ENCODE assay signal across 1 cellular context in genomic region chr2:3678212-3678611, GRCh38.
TF ChIP-seq lines count a peak whose summit lies in the region.

No MANE protein-coding gene starts in this region.

TF ChIP-seq in HepG2, 621 proteins besides CTCF, POLR2A, EP300 and RAD21:
- TF ChIP-seq ZNF660 (CRISPR knock-in tag; IDR thresholded peaks at IDR 0.05; ENCODE audit: borderline replicate concordance, low read depth) (no peak), ZNF24 (IDR thresholded peaks at IDR 0.05) (no peak), GPBP1L1 (CRISPR knock-in tag; IDR thresholded peaks at IDR 0.05) (no peak), MLXIP (CRISPR knock-in tag; IDR thresholded peaks at IDR 0.05; ENCODE audit: borderline replicate concordance) (no peak), NFAT5 (CRISPR knock-in tag; IDR thresholded peaks at IDR 0.05) (no peak), ZFX (CRISPR knock-in tag; IDR thresholded peaks at IDR 0.05; ENCODE audit: low read depth) (no peak), SMAD9 (CRISPR knock-in tag; IDR thresholded peaks at IDR 0.05) (no peak), BCLAF1 (IDR thresholded peaks at IDR 0.05) (no peak), PITX1 (CRISPR knock-in tag; IDR thresholded peaks at IDR 0.05) (no peak), ZNF710 (CRISPR knock-in tag; IDR thresholded peaks at IDR 0.05; ENCODE audit: borderline replicate concordance) (no peak), ESRRA (CRISPR knock-in tag; IDR thresholded peaks at IDR 0.05; ENCODE audit: low read depth) (no peak), RORA (CRISPR knock-in tag; IDR thresholded peaks at IDR 0.05) (no peak), MIER3 (CRISPR knock-in tag; IDR thresholded peaks at IDR 0.05; ENCODE audit: borderline replicate concordance) (no peak), MBNL3 (CRISPR knock-in tag; conservative IDR thresholded peaks at IDR 0.05) (no peak), POLR2G (IDR thresholded peaks at IDR 0.05; ENCODE audit: low read depth, low read length) (no peak), ZNF501 (CRISPR knock-in tag; IDR thresholded peaks at IDR 0.05) (no peak), PTBP1 (IDR thresholded peaks at IDR 0.05; ENCODE audit: low read depth, low read length, poor library complexity, severe bottlenecking) (no peak), DRAP1 (CRISPR knock-in tag; IDR thresholded peaks at IDR 0.05) (no peak), MXD4 (CRISPR knock-in tag; IDR thresholded peaks at IDR 0.05) (no peak)
